Comparison of ENCODE assay signal across 1 cellular context in the genomic region with DNA sequence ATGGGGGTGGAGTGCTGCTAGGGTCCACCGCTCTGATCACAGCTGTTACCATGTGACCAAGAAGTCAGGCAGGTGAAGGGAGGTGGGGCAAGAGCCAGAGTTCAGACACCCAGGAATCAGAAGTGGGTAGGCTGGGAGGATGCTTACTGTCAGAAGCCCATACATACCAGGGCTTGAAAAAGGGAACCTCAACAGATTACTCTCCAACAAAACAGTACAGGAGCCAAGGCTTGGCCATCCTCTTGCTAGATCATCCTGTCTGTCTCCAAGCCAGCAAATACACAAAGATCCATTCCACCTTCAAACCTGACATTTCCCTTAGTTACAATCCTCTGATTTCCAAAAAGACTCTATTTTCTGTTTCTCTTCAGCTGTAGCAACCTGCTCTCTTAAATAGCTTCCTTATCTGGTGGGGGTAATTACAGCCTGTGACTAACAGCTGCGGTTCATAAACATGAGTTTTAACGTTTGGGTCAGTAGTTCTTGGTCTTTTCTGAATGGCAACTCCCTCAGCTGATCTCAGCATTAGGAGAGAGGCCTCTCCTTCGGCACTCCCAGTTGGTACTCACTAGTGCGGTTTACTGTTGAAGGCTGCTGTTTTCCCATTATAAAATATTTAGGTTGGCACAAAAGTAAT.
TF ChIP-seq lines count a peak whose summit lies in the region.

No MANE protein-coding gene starts in this region.

TF ChIP-seq in SK-N-SH, 30 proteins besides CTCF, POLR2A, EP300 and RAD21 (continued from another document):
- TF ChIP-seq, protein P1, sequence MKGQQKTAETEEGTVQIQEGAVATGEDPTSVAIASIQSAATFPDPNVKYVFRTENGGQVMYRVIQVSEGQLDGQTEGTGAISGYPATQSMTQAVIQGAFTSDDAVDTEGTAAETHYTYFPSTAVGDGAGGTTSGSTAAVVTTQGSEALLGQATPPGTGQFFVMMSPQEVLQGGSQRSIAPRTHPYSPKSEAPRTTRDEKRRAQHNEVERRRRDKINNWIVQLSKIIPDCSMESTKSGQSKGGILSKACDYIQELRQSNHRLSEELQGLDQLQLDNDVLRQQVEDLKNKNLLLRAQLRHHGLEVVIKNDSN (IDR thresholded peaks at IDR 0.05; ENCODE audit: borderline replicate concordance, low read depth) = no peak
- no peak for TF ChIP-seq YY1 (IDR thresholded peaks at IDR 0.05; ENCODE audit: low read depth)
- no peak for TF ChIP-seq JUND (IDR thresholded peaks at IDR 0.05)
- TF ChIP-seq SMC3 (IDR thresholded peaks at IDR 0.05; ENCODE audit: low read depth, low read length) = no peak
- no peak for TF ChIP-seq CHD2 (IDR thresholded peaks at IDR 0.05; ENCODE audit: low read length, partially characterized antibody)
- TF ChIP-seq, protein P2, sequence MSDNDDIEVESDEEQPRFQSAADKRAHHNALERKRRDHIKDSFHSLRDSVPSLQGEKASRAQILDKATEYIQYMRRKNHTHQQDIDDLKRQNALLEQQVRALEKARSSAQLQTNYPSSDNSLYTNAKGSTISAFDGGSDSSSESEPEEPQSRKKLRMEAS (IDR thresholded peaks at IDR 0.05; ENCODE audit: low read depth) = no peak
- TF ChIP-seq GATA2 (CRISPR knock-in tag; IDR thresholded peaks at IDR 0.05) = no peak
- TF ChIP-seq, protein P3, sequence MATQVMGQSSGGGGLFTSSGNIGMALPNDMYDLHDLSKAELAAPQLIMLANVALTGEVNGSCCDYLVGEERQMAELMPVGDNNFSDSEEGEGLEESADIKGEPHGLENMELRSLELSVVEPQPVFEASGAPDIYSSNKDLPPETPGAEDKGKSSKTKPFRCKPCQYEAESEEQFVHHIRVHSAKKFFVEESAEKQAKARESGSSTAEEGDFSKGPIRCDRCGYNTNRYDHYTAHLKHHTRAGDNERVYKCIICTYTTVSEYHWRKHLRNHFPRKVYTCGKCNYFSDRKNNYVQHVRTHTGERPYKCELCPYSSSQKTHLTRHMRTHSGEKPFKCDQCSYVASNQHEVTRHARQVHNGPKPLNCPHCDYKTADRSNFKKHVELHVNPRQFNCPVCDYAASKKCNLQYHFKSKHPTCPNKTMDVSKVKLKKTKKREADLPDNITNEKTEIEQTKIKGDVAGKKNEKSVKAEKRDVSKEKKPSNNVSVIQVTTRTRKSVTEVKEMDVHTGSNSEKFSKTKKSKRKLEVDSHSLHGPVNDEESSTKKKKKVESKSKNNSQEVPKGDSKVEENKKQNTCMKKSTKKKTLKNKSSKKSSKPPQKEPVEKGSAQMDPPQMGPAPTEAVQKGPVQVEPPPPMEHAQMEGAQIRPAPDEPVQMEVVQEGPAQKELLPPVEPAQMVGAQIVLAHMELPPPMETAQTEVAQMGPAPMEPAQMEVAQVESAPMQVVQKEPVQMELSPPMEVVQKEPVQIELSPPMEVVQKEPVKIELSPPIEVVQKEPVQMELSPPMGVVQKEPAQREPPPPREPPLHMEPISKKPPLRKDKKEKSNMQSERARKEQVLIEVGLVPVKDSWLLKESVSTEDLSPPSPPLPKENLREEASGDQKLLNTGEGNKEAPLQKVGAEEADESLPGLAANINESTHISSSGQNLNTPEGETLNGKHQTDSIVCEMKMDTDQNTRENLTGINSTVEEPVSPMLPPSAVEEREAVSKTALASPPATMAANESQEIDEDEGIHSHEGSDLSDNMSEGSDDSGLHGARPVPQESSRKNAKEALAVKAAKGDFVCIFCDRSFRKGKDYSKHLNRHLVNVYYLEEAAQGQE (IDR thresholded peaks at IDR 0.05; ENCODE audit: low read depth, low read length) = no peak
- no peak for TF ChIP-seq FOXJ3 (CRISPR knock-in tag; IDR thresholded peaks at IDR 0.05)
- TF ChIP-seq RFX5 (IDR thresholded peaks at IDR 0.05; ENCODE audit: low read length) = no peak
- TF ChIP-seq, protein P4, sequence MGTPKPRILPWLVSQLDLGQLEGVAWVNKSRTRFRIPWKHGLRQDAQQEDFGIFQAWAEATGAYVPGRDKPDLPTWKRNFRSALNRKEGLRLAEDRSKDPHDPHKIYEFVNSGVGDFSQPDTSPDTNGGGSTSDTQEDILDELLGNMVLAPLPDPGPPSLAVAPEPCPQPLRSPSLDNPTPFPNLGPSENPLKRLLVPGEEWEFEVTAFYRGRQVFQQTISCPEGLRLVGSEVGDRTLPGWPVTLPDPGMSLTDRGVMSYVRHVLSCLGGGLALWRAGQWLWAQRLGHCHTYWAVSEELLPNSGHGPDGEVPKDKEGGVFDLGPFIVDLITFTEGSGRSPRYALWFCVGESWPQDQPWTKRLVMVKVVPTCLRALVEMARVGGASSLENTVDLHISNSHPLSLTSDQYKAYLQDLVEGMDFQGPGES (IDR thresholded peaks at IDR 0.05; ENCODE audit: low read depth, low read length) = no peak
- no peak for TF ChIP-seq FOXM1 (IDR thresholded peaks at IDR 0.05; ENCODE audit: low read depth)
- TF ChIP-seq, protein P5, sequence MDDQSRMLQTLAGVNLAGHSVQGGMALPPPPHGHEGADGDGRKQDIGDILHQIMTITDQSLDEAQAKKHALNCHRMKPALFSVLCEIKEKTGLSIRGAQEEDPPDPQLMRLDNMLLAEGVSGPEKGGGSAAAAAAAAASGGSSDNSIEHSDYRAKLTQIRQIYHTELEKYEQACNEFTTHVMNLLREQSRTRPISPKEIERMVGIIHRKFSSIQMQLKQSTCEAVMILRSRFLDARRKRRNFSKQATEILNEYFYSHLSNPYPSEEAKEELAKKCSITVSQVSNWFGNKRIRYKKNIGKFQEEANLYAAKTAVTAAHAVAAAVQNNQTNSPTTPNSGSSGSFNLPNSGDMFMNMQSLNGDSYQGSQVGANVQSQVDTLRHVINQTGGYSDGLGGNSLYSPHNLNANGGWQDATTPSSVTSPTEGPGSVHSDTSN (IDR thresholded peaks at IDR 0.05) = no peak
